ENCODE assay signal across 16 cellular contexts in the genomic region with DNA sequence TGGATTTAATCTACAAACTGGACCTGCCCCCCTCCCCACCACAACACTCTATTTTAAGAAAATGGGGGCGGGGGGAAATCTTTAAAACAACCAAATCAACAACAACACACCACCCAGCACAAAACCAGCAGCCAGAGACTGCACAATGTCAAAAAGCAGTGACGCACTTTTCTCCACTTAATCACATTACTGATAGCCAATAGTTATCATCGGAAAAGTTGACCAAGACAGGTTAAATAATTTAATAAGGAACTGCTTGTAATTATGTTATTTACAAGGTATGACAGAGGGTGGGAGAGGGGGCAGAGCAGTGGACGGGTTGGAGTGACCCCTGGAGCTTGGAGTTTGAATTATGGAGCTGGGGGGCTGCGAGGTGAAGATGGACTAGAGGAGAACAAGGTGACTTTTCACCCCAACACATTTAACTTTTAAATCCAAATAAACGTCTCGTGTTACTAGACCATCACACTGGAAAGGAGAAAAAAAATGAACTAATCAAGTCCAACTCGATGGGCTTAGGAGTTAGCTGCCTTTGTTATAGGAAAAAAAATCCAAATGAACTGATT. TPM values are rescaled to one million over a fixed set of nuclear protein-coding genes. Genes with fewer than 3 reads are reported as not detected.
A peak's percentile ranks its signal among the peaks of the same experiment; 100 is the strongest.
DNase-seq lines count a peak whose midpoint lies in the region; ATAC-seq, FAIRE-seq and TF ChIP-seq lines count a peak whose summit lies in the region.
"Had no signal": no experiment of that assay in that cellular context is flagged by ENCODE, and none has a peak within 500 bp of the region (broad histone marks: within the 10 kb centered on the region; RNA-seq: fewer than 3 reads in every experiment).

No MANE protein-coding gene starts in this region.

- peaks cover 4% of the 10 kb centered on the region for H3K9me3 Mint-ChIP-seq in nephron
- H3K9me3 Mint-ChIP-seq: activated naive CD4-positive, alpha-beta T cell treated with anti-CD3 and anti-CD28 coated beads for 36 hours; stimulated activated naive CD8-positive, alpha-beta T cell treated with anti-CD3 and anti-CD28 coated beads, Interleukin-15, Interleukin-2, amounts not matched to agents 100 ng/mL and 50 ng/mL, for 24 hours had no signal

- peaks cover 78% of the 10 kb centered on the region for H3K27me3 Mint-ChIP-seq in nephron (ENCODE audit: low read depth)

- peaks cover 0 to 46% (median 26%) of the 10 kb centered on the region in 9 donors for H3K4me1 ChIP-seq in heart right ventricle
- H3K4me1 ChIP-seq in tibial nerve = peaks cover 0 to 61% (median 17%) of the 10 kb centered on the region in 4 donors

- ATAC-seq in heart right ventricle = no peak
- no peak for ATAC-seq in left cardiac atrium
- ATAC-seq in HG03342 (IDR thresholded peaks at IDR 0.05; ENCODE audit: unreplicated experiment) = no peak
- ATAC-seq in HG02610 (IDR thresholded peaks at IDR 0.05; ENCODE audit: unreplicated experiment) = no peak

- 6% methylated on average over 8 of the region's 8 CpGs for WGBS in heart right ventricle, 2 donors
- 6 to 8% methylated on average over 8 of the region's 8 CpGs for WGBS in tibial nerve, 2 donors

- peak overlapping the region; percentile 50 to 94 (median 81) for H3K27ac Mint-ChIP-seq in nephron
- H3K27ac Mint-ChIP-seq: activated naive CD4-positive, alpha-beta T cell treated with anti-CD3 and anti-CD28 coated beads for 36 hours; stimulated activated naive CD8-positive, alpha-beta T cell treated with anti-CD3 and anti-CD28 coated beads, Interleukin-15, Interleukin-2, amounts not matched to agents 100 ng/mL and 50 ng/mL, for 24 hours had no signal

- no peak for TF ChIP-seq POLR2A in tibial nerve (IDR thresholded peaks at IDR 0.05)

- no peak for TF ChIP-seq CTCF in heart right ventricle (IDR thresholded peaks at IDR 0.05)
- TF ChIP-seq CTCF in choroid plexus epithelial cell (conservative IDR thresholded peaks at IDR 0.05; ENCODE audit: low read depth, low read length) = no peak
- TF ChIP-seq CTCF in nephron (IDR thresholded peaks at IDR 0.05; ENCODE audit: unreplicated experiment in 3 of 3) = no peak
- no peak for TF ChIP-seq CTCF in tibial nerve (IDR thresholded peaks at IDR 0.05)

- peaks cover 31% of the 10 kb centered on the region for H3K36me3 Mint-ChIP-seq in nephron (ENCODE audit: low read depth)

- H3K4me3 Mint-ChIP-seq in nephron = peak overlapping the region; percentile 86 to 89 (median 88)
- H3K4me3 Mint-ChIP-seq: activated naive CD4-positive, alpha-beta T cell treated with anti-CD3 and anti-CD28 coated beads for 36 hours had no signal

- TF ChIP-seq EP300 in tibial nerve (IDR thresholded peaks at IDR 0.05) = no peak

- H3K4me3 ChIP-seq in heart right ventricle (peak overlapping the region; percentile 27 to 91 (median 73)), choroid plexus epithelial cell (ENCODE audit: low read depth, low read length) (peak overlapping the region; percentile 13), tibial nerve (peak overlapping the region; percentile 8 to 71 (median 35))

- intact Hi-C loops in heart right ventricle (cut with DNase I) = loop anchor here in 4 of 10 donors (10.0 kb wide), 4 partner anchors 77 to 687 kb away; no protein-coding TSS in a partner anchor
- intact Hi-C loops in left cardiac atrium (cut with DNase I) = loop anchor here in 1 of 2 donors (5.0 kb wide), 1 partner anchor 69 kb away; no protein-coding TSS in a partner anchor

- H3K36me3 ChIP-seq in heart right ventricle = peaks cover 0 to 8% (median 0%) of the 10 kb centered on the region in 9 donors
- H3K36me3 ChIP-seq in tibial nerve = no peaks in the 10 kb centered on the region

- H3K4me1 Mint-ChIP-seq in nephron = peaks cover 53% of the 10 kb centered on the region

- H3K27me3 ChIP-seq in heart right ventricle (peaks cover 11 to 97% (median 82%) of the 10 kb centered on the region in 7 donors), tibial nerve (peaks cover 0 to 82% of the 10 kb centered on the region in 2 donors)

- H3K27ac ChIP-seq in heart right ventricle (peak overlapping the region; percentile 14 to 94 (median 90)), tibial nerve (peak overlapping the region in 3 of 4 donors; percentile 2 to 89 (median 83))

- DNase-seq in heart right ventricle = no peak
- DNase-seq in left cardiac atrium = no peak
- DNase-seq in choroid plexus epithelial cell (ENCODE audit: low read depth) = no peak
- no peak for DNase-seq in tibial nerve (ENCODE audit: low spot score in 2 of 2)
- DNase-seq in RCC 7860 (ENCODE audit: low spot score) = no peak
- DNase-seq: activated CD4-positive, CD25-positive, alpha-beta regulatory T cell; activated naive CD4-positive, alpha-beta T cell treated with anti-CD3 and anti-CD28 coated beads for 36 hours; kidney; NCI-H446 treated with DMSO at 0.1 percent for 48 hours; small intestine had no signal

- no peak for FAIRE-seq in RCC 7860 (lab: Jason Lieb, UNC)
- FAIRE-seq: bronchial epithelial cell, kidney, small intestine had no signal

- H3K9me3 ChIP-seq in heart right ventricle (no peaks in the 10 kb centered on the region), tibial nerve (no peaks in the 10 kb centered on the region)

RNA-seq across cellular contexts. Expression of gene EBF3, which starts 2.7 kb away (rescaled TPM):
- total RNA-seq in heart right ventricle (10 to 100 TPM in 1 of 10 donors, 1 to 10 TPM in 9; 4.3 to 12.2 (median 5.6) TPM), left cardiac atrium (10 to 100 TPM in 1 of 2 donors, 1 to 10 TPM in 1; 6.0 to 10.1 TPM), tibial nerve (10 to 100 TPM; 27.3 to 41.0 (median 31.2) TPM)
- polyA plus RNA-seq in heart right ventricle = 10 to 100 TPM in 1 of 2 donors, 1 to 10 TPM in 1; 3.9 to 10.7 TPM
- total RNA-seq: activated naive CD4-positive, alpha-beta T cell treated with anti-CD3 and anti-CD28 coated beads for 36 hours; OCI-LY7 had no signal

Comparison
In these comparisons a context has a peak if more than half of its experiments do, and no peak if none do; other contexts are left out.
1. H3K4me3 ChIP-seq: peak in every context shown above with its lines; median percentile 73 in heart right ventricle; 35 in tibial nerve; 13 in choroid plexus epithelial cell.